ENCODE assay signal across 8 cellular contexts in the genomic region with DNA sequence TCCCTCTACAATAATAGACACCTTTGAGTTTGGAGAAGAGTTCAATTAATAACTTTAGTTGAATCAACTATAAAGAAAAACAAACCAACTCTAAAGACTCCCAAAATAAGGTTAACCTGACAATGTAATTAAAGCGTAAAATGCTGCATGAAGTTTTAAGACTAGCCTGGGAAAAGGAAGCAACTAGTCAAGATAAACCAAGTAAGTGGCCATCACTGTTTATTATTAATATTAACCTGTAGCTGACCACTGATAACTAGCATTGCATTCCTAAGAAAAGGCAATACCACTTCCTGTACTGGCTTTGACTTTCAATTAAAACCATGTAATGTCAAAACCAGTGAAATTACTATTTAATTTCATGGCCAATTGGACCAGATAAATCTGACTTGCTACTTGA. TPM values are rescaled to one million over a fixed set of nuclear protein-coding genes. Genes with fewer than 3 reads are reported as not detected.
DNase-seq lines count a peak whose midpoint lies in the region; ATAC-seq, FAIRE-seq and TF ChIP-seq lines count a peak whose summit lies in the region.

No MANE protein-coding gene starts in this region.

- no peak overlapping the region for H3K27ac ChIP-seq in astrocyte (ENCODE audit: low read depth, low read length)
- peak overlapping the region in 1 of 3 donors; percentile 3 for H3K27ac ChIP-seq in right lobe of liver
- H3K27ac ChIP-seq in thymus (ENCODE audit: low read depth): no peak overlapping the region

- peak overlapping the region; percentile 99 for H3K9ac ChIP-seq in astrocyte (ENCODE audit: low read length)

- no peaks in the 10 kb centered on the region for H3K9me3 ChIP-seq in astrocyte (ENCODE audit: insufficient read depth, low read depth, low read length)
- H3K9me3 ChIP-seq in right lobe of liver: no peaks in the 10 kb centered on the region
- no peaks in the 10 kb centered on the region for H3K9me3 ChIP-seq in thymus (ENCODE audit: control insufficient read depth)

- H3K9me3 Mint-ChIP-seq in activated CD8-positive, alpha-beta memory T cell treated with anti-CD3 and anti-CD28 coated beads, Interleukin-2, amount 10 ng/mL, durations not matched to agents 7 days and 5 days (ENCODE audit: low read depth): no peaks in the 10 kb centered on the region
- no peaks in the 10 kb centered on the region for H3K9me3 Mint-ChIP-seq in astrocyte (ENCODE audit: unreplicated experiment)

- peak overlapping the region; percentile 91 for H3K4me3 ChIP-seq in astrocyte (ENCODE audit: insufficient read depth, low read depth, low read length)
- H3K4me3 ChIP-seq in right lobe of liver: peak overlapping the region; percentile 62 to 88 (median 75)
- peak overlapping the region; percentile 79 for H3K4me3 ChIP-seq in thymus (ENCODE audit: low read length)

- peak overlapping the region; percentile 100 for H3K27ac Mint-ChIP-seq in activated CD8-positive, alpha-beta memory T cell treated with anti-CD3 and anti-CD28 coated beads, Interleukin-2, amount 10 ng/mL, durations not matched to agents 7 days and 5 days
- H3K27ac Mint-ChIP-seq in astrocyte (ENCODE audit: unreplicated experiment): no peak overlapping the region

- H3K27me3 ChIP-seq in astrocyte (ENCODE audit: insufficient read depth, low read length) (no peaks in the 10 kb centered on the region), right lobe of liver (no peaks in the 10 kb centered on the region), thymus (ENCODE audit: control insufficient read depth, insufficient read depth) (no peaks in the 10 kb centered on the region)

- peaks cover 53% of the 10 kb centered on the region for H3K36me3 Mint-ChIP-seq in activated CD8-positive, alpha-beta memory T cell treated with anti-CD3 and anti-CD28 coated beads, Interleukin-2, amount 10 ng/mL, durations not matched to agents 7 days and 5 days
- H3K36me3 Mint-ChIP-seq in astrocyte (ENCODE audit: low read depth, unreplicated experiment): peaks cover 7% of the 10 kb centered on the region

- peaks cover 30% of the 10 kb centered on the region for H3K4me1 Mint-ChIP-seq in activated CD8-positive, alpha-beta memory T cell treated with anti-CD3 and anti-CD28 coated beads, Interleukin-2, amount 10 ng/mL, durations not matched to agents 7 days and 5 days
- H3K4me1 Mint-ChIP-seq in astrocyte (ENCODE audit: low read depth, unreplicated experiment): peaks cover 10% of the 10 kb centered on the region

- peak overlapping the region; percentile 92 for H3K4me3 Mint-ChIP-seq in activated CD8-positive, alpha-beta memory T cell treated with anti-CD3 and anti-CD28 coated beads, Interleukin-2, amount 10 ng/mL, durations not matched to agents 7 days and 5 days
- H3K4me3 Mint-ChIP-seq in astrocyte (ENCODE audit: unreplicated experiment): peak overlapping the region; percentile 99

- CTCF ChIA-PET in activated CD8-positive, alpha-beta memory T cell treated with anti-CD3 and anti-CD28 coated beads, Interleukin-2, amount 10 ng/mL, durations not matched to agents 7 days and 5 days (lab: Charles Lee): interaction anchor here (1.6 to 5.1 kb wide), 6 partner anchors 10 to 398 kb away, joined by 5 to 66 read pairs (median 8); a partner anchor contains a TSS

- no peak for DNase-seq in activated CD8-positive, alpha-beta memory T cell treated with anti-CD3 and anti-CD28 coated beads, Interleukin-2, amount 10 ng/mL, durations not matched to agents 7 days and 5 days
- no peak for DNase-seq in activated CD8-positive, alpha-beta memory T cell treated with anti-CD3 and anti-CD28 coated beads, Interleukin-2, amount 50 U/mL, for 4 hours
- DNase-seq in astrocyte (ENCODE audit: low read depth): no peak
- no peak for DNase-seq in right lobe of liver
- DNase-seq in RKO (ENCODE audit: low spot score): no peak
- no peak for DNase-seq in OCI-M1 (lab: John Stamatoyannopoulos, UW)

- H3K36me3 ChIP-seq in astrocyte (ENCODE audit: insufficient read depth, low read length): peaks cover 20% of the 10 kb centered on the region
- H3K36me3 ChIP-seq in right lobe of liver: peaks cover 2 to 28% (median 15%) of the 10 kb centered on the region in 4 donors
- H3K36me3 ChIP-seq in thymus (ENCODE audit: control insufficient read depth, insufficient read depth): peaks cover 14% of the 10 kb centered on the region

- ATAC-seq in activated CD8-positive, alpha-beta memory T cell treated with anti-CD3 and anti-CD28 coated beads, Interleukin-2, amount 10 ng/mL, durations not matched to agents 7 days and 5 days: no peak
- ATAC-seq in right lobe of liver (no peak), GM21737 (IDR thresholded peaks at IDR 0.05; ENCODE audit: unreplicated experiment) (no peak)

- TF ChIP-seq CTCF in astrocyte (IDR thresholded peaks at IDR 0.05; ENCODE audit: insufficient read depth, low read depth, low read length) (no peak), right lobe of liver (IDR thresholded peaks at IDR 0.05) (no peak)

- no peak for FAIRE-seq in astrocyte (lab: Jason Lieb, UNC)

- TF ChIP-seq POLR2A in right lobe of liver (IDR thresholded peaks at IDR 0.05): no peak

- H2AFZ ChIP-seq in astrocyte (ENCODE audit: low read depth, low read length): no peak overlapping the region

- H3K27me3 Mint-ChIP-seq in activated CD8-positive, alpha-beta memory T cell treated with anti-CD3 and anti-CD28 coated beads, Interleukin-2, amount 10 ng/mL, durations not matched to agents 7 days and 5 days: no peaks in the 10 kb centered on the region
- H3K27me3 Mint-ChIP-seq in astrocyte (ENCODE audit: low read depth, unreplicated experiment): no peaks in the 10 kb centered on the region

- H4K20me1 ChIP-seq in astrocyte (ENCODE audit: insufficient read depth, low read length): peaks cover 76% of the 10 kb centered on the region

- intact Hi-C loops in right lobe of liver (cut with DNase I): no loop called here

- H3K4me1 ChIP-seq in astrocyte (ENCODE audit: insufficient read depth, low read length): no peaks in the 10 kb centered on the region
- peaks cover 0 to 17% (median 0%) of the 10 kb centered on the region in 4 donors for H3K4me1 ChIP-seq in right lobe of liver
- peaks cover 2% of the 10 kb centered on the region for H3K4me1 ChIP-seq in thymus (ENCODE audit: control insufficient read depth, insufficient read depth, low read length)

- H3K79me2 ChIP-seq in astrocyte (ENCODE audit: insufficient read depth, low read length): peaks cover 80% of the 10 kb centered on the region

- 0% methylated on average over 1 of the region's 1 CpG for WGBS in right lobe of liver (ENCODE audit: insufficient coverage, low coverage, low lambda C conversion rate, missing lambda C conversion rate)
- 9% methylated on average over 1 of the region's 1 CpG for WGBS in thymus

- peak overlapping the region; percentile 91 for H3K4me2 ChIP-seq in astrocyte (ENCODE audit: low read length)

RNA-seq across cellular contexts. Expression of a gene that starts 3.0 kb away (rescaled TPM):
- total RNA-seq in activated CD8-positive, alpha-beta memory T cell treated with anti-CD3 and anti-CD28 coated beads, Interleukin-2, amount 10 ng/mL, durations not matched to agents 7 days and 5 days: 10 to 100 TPM; 75.5 to 81.7 TPM
- total RNA-seq in astrocyte: 38.8 and 40.0 TPM in 2 replicates
- total RNA-seq in right lobe of liver: 10 to 100 TPM; 28.6 to 43.6 (median 34.3) TPM
- 26.2 TPM for polyA plus RNA-seq in thymus

RNA-seq across cellular contexts. Expression of a gene that starts 48.9 kb away (rescaled TPM):
- under 1 TPM; 0.02 to 0.29 TPM for total RNA-seq in activated CD8-positive, alpha-beta memory T cell treated with anti-CD3 and anti-CD28 coated beads, Interleukin-2, amount 10 ng/mL, durations not matched to agents 7 days and 5 days
- 1.5 and 2.7 TPM in 2 replicates for total RNA-seq in astrocyte
- 10 to 100 TPM; 16.6 to 31.1 (median 22.1) TPM for total RNA-seq in right lobe of liver
- 1.4 TPM for polyA plus RNA-seq in thymus
